Comparison of ENCODE assay signal across 19 cellular contexts in genomic region chr4:17132226-17132625, GRCh38.
DNase-seq lines count a peak whose midpoint lies in the region; ATAC-seq and TF ChIP-seq lines count a peak whose summit lies in the region.
"Had no signal": no experiment of that assay in that cellular context is flagged by ENCODE, and none has a peak within 500 bp of the region (broad histone marks: within the 10 kb centered on the region; RNA-seq: fewer than 3 reads in every experiment).

No MANE protein-coding gene starts in this region.

- DNase-seq in GM23248 (peak; percentile 11), fibroblast of mammary gland (ENCODE audit: low read depth) (peak; percentile 63), fibroblast of villous mesenchyme (ENCODE audit: low read depth) (peak; percentile 10), MM.1S (no peak), HuH-7.5 (ENCODE audit: low spot score) (no peak)
- DNase-seq: Caco-2; CD4-positive, CD25-positive, alpha-beta regulatory T cell; CD8-positive, alpha-beta T cell; DMS153; DND-41; EL; GDM1; GOT3; HFFc6 had no signal

- H2AFZ ChIP-seq in GM23248 = peak overlapping the region; percentile 22; the same call in 1 of the 2 replicates
- no peak overlapping the region for H2AFZ ChIP-seq in MM.1S (ENCODE audit: low read length)

- ATAC-seq in HG03442 (IDR thresholded peaks at IDR 0.05; ENCODE audit: unreplicated experiment) = no peak
- ATAC-seq: CD8-positive, alpha-beta T cell; GM12878 had no signal

- TF ChIP-seq CTCF in fibroblast of mammary gland (conservative IDR thresholded peaks at IDR 0.05; ENCODE audit: control insufficient read depth, insufficient read depth, low read depth, low read length) (no peak), fibroblast of villous mesenchyme (IDR thresholded peaks at IDR 0.05; ENCODE audit: insufficient read depth, low read depth, low read length) (no peak), MM.1S (IDR thresholded peaks at IDR 0.05; ENCODE audit: low read length) (no peak)

- H3K9ac ChIP-seq in GM23248 (no peak overlapping the region), MM.1S (ENCODE audit: low read length) (no peak overlapping the region)
- H3K9ac ChIP-seq: BLaER1 had no signal

- H3F3A ChIP-seq in GM23248 (ENCODE audit: insufficient read depth) = peaks cover 16% of the 10 kb centered on the region
- H3F3A ChIP-seq in MM.1S (ENCODE audit: insufficient read depth, low read length) = no peaks in the 10 kb centered on the region

- no peaks in the 10 kb centered on the region for H4K20me1 ChIP-seq in GM23248 (ENCODE audit: insufficient read depth)
- H4K20me1 ChIP-seq in MM.1S (ENCODE audit: insufficient read depth, low read length) = no peaks in the 10 kb centered on the region
- H4K20me1 ChIP-seq: BLaER1 had no signal

- H3K4me3 ChIP-seq in GM23248 (no peak overlapping the region), fibroblast of mammary gland (ENCODE audit: control insufficient read depth, low read depth, low read length) (no peak overlapping the region), fibroblast of villous mesenchyme (ENCODE audit: low read depth, low read length) (no peak overlapping the region), MM.1S (ENCODE audit: low read length) (no peak overlapping the region)
- H3K4me3 ChIP-seq: BLaER1, GM12878, HAP-1 had no signal

- H3K36me3 ChIP-seq in GM23248 (ENCODE audit: low read depth) (no peaks in the 10 kb centered on the region), MM.1S (replicated peaks; ENCODE audit: insufficient read depth, low read length) (no peaks in the 10 kb centered on the region)
- H3K36me3 ChIP-seq: BLaER1, HAP-1 had no signal

- no peaks in the 10 kb centered on the region for H3K27me3 ChIP-seq in GM23248 (replicated peaks; ENCODE audit: insufficient read depth)
- H3K27me3 ChIP-seq in MM.1S (replicated peaks; ENCODE audit: insufficient read depth, low read length) = no peaks in the 10 kb centered on the region
- H3K27me3 ChIP-seq: BLaER1 had no signal

- no peaks in the 10 kb centered on the region for H3K9me3 ChIP-seq in GM23248 (ENCODE audit: low read depth)
- no peaks in the 10 kb centered on the region for H3K9me3 ChIP-seq in MM.1S (replicated peaks; ENCODE audit: insufficient read depth, low read length)
- H3K9me3 ChIP-seq: Caco-2, HAP-1 had no signal

- H3K4me1 ChIP-seq in GM23248 (ENCODE audit: insufficient read depth) (peaks cover 38% of the 10 kb centered on the region), MM.1S (ENCODE audit: low read length) (no peaks in the 10 kb centered on the region)
- H3K4me1 ChIP-seq: BLaER1, Caco-2, HAP-1 had no signal

- in situ Hi-C loops in GM23248 (cut with MboI) = no loop called here

- H3K27ac ChIP-seq in GM23248 (no peak overlapping the region), MM.1S (ENCODE audit: low read length) (no peak overlapping the region)
- H3K27ac ChIP-seq: BLaER1, C4-2B had no signal

- H3K4me2 ChIP-seq in GM23248 (ENCODE audit: unreplicated experiment) (no peak overlapping the region), MM.1S (ENCODE audit: low read depth, low read length) (no peak overlapping the region)
- H3K4me2 ChIP-seq: BLaER1 had no signal

- 49 to 58% methylated on average over 2 of the region's 2 CpGs for WGBS in GM23248 (ENCODE audit: low coverage in 1 of 2, low lambda C conversion rate in 2 of 2, missing lambda C conversion rate in 2 of 2), 2 experiments

- no peaks in the 10 kb centered on the region for H3K9me2 ChIP-seq in GM23248 (ENCODE audit: insufficient read depth)
- H3K9me2 ChIP-seq in MM.1S (replicated peaks; ENCODE audit: insufficient read depth, low read length) = no peaks in the 10 kb centered on the region

- H3K79me2 ChIP-seq in GM23248 (ENCODE audit: insufficient read depth) (no peaks in the 10 kb centered on the region), MM.1S (ENCODE audit: low read length) (no peaks in the 10 kb centered on the region)

Comparison
In these comparisons a context has a peak if more than half of its experiments do, and no peak if none do; other contexts are left out.
1. DNase-seq: peak in GM23248 (single experiment), fibroblast of mammary gland (single experiment) and fibroblast of villous mesenchyme (single experiment); none in MM.1S (single experiment) and HuH-7.5 (single experiment).